ENCODE assay signal across 15 cellular contexts in the genomic region with DNA sequence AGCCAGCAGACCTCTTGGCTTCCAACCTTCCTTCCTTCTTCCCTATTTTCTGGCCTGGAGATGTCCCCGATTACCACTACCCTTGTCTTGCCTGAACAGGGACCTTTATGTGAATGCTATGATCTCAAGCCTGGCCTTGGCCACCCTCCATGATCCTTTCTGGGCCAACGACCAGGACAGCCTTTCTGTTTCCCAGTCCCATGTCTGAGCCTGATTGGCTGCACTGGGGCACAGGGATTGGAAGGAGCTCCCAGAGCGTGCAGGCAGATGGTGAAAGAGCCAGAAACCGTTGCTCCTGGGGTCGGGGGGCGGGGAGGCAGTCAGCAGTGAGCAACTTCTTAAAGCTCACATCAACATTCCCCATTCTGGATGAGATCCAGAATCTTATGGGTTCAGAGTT.
DNase-seq lines count a peak whose midpoint lies in the region; ATAC-seq lines count a peak whose summit lies in the region.
"Had no signal": no experiment of that assay in that cellular context is flagged by ENCODE, and none has a peak within 500 bp of the region (broad histone marks: within the 10 kb centered on the region; RNA-seq: fewer than 3 reads in every experiment).

No MANE protein-coding gene starts in this region.

- ATAC-seq in Right ventricle myocardium superior (ENCODE audit: poor library complexity) (peak; percentile 88), HG03457 (IDR thresholded peaks at IDR 0.05; ENCODE audit: unreplicated experiment) (no peak), GM21786 (IDR thresholded peaks at IDR 0.05; ENCODE audit: unreplicated experiment) (no peak)

- peak overlapping the region; percentile 86 for H3K27ac ChIP-seq in cingulate gyrus (ENCODE audit: low read depth, low read length)
- peak overlapping the region; percentile 87 for H3K27ac ChIP-seq in temporal lobe (ENCODE audit: low read depth, low read length)
- H3K27ac ChIP-seq: cardiac muscle cell, sigmoid colon had no signal

- DNase-seq in Right ventricle myocardium superior: peak; percentile 85
- no peak for DNase-seq in cardiac septum (ENCODE audit: low spot score)
- peak in 44 of 51 donors; percentile 15 to 93 (median 71) for DNase-seq in hypothalamus (lab: John Stamatoyannopoulos, UW)
- no peak for DNase-seq in T1000 (lab: John Stamatoyannopoulos, UW)
- DNase-seq: ACHN; COR-L47; immature natural killer cell; NCI-H1436 treated with DMSO at 0.1 percent for 48 hours; sigmoid colon; stimulated activated CD4-positive, alpha-beta T cell treated with anti-CD3 and anti-CD28 coated beads, Interleukin-1b, Interleukin-23, amount 100 ng/mL, for 48 hours had no signal

- intact Hi-C loops in Right ventricle myocardium superior (cut with DNase I): no loop called here
- intact Hi-C loops in cardiac septum (cut with DNase I): no loop called here

Comparison
In these comparisons a context has a peak if more than half of its experiments do, and no peak if none do; other contexts are left out.
1. DNase-seq: peak in Right ventricle myocardium superior (single experiment) and hypothalamus (44 of 51); none in cardiac septum (single experiment) and T1000 (single experiment).